Comparison of ENCODE assay signal across 2 cellular contexts in genomic region chr11:66686801-66687750, GRCh38.
TF ChIP-seq lines count a peak whose summit lies in the region.

No MANE protein-coding gene starts in this region.

TF ChIP-seq in SK-N-SH, 30 proteins besides CTCF, POLR2A, EP300 and RAD21:
- TF ChIP-seq NFIC (IDR thresholded peaks at IDR 0.05; ENCODE audit: borderline replicate concordance), result no peak
- no peak for TF ChIP-seq NRF1 (IDR thresholded peaks at IDR 0.05; ENCODE audit: low read depth, low read length)
- TF ChIP-seq MXI1 (IDR thresholded peaks at IDR 0.05; ENCODE audit: low read depth, low read length), result no peak
- no peak for TF ChIP-seq TCF12 (IDR thresholded peaks at IDR 0.05)
- TF ChIP-seq FOSL2 (IDR thresholded peaks at IDR 0.05; ENCODE audit: borderline replicate concordance, low read depth), result no peak
- TF ChIP-seq MAX (IDR thresholded peaks at IDR 0.05; ENCODE audit: low read depth), result no peak
- TF ChIP-seq FOXJ3 (CRISPR knock-in tag; IDR thresholded peaks at IDR 0.05), result no peak
- no peak for TF ChIP-seq RCOR1 (IDR thresholded peaks at IDR 0.05; ENCODE audit: low read length)
- TF ChIP-seq TEAD4 (IDR thresholded peaks at IDR 0.05; ENCODE audit: borderline replicate concordance, insufficient read depth), result no peak
- TF ChIP-seq SIN3A (IDR thresholded peaks at IDR 0.05; ENCODE audit: borderline replicate concordance, low read depth, low read length), result no peak
- TF ChIP-seq PBX3 (IDR thresholded peaks at IDR 0.05), result no peak
- TF ChIP-seq RFX5 (IDR thresholded peaks at IDR 0.05; ENCODE audit: low read length), result no peak

TF ChIP-seq in SK-N-SH treated with all-trans-retinoic acid at 6 μM for 48 hours, 23 proteins besides CTCF, POLR2A, EP300 and RAD21:
- TF ChIP-seq SNAI2 (CRISPR knock-in tag; IDR thresholded peaks at IDR 0.05), result no peak
- no peak for TF ChIP-seq ISL1 (CRISPR knock-in tag; IDR thresholded peaks at IDR 0.05)
- no peak for TF ChIP-seq ZNF565 (CRISPR knock-in tag; conservative IDR thresholded peaks at IDR 0.05; ENCODE audit: low read depth)
- no peak for TF ChIP-seq ZFP30 (CRISPR knock-in tag; IDR thresholded peaks at IDR 0.05)
- no peak for TF ChIP-seq ARNTL (CRISPR knock-in tag; IDR thresholded peaks at IDR 0.05; ENCODE audit: borderline replicate concordance, low read depth)
- no peak for TF ChIP-seq OSR1 (CRISPR knock-in tag; IDR thresholded peaks at IDR 0.05)
- no peak for TF ChIP-seq ZFP3 (CRISPR knock-in tag; IDR thresholded peaks at IDR 0.05)
- TF ChIP-seq CSDC2 (CRISPR knock-in tag; IDR thresholded peaks at IDR 0.05), result no peak
- TF ChIP-seq PPARA (CRISPR knock-in tag; IDR thresholded peaks at IDR 0.05; ENCODE audit: borderline replicate concordance), result no peak
- no peak for TF ChIP-seq TCF4 (CRISPR knock-in tag; IDR thresholded peaks at IDR 0.05; ENCODE audit: borderline replicate concordance)
- no peak for TF ChIP-seq TOX (CRISPR knock-in tag; IDR thresholded peaks at IDR 0.05; ENCODE audit: borderline replicate concordance)
- TF ChIP-seq CREB5 (CRISPR knock-in tag; IDR thresholded peaks at IDR 0.05; ENCODE audit: low read depth), result no peak
- TF ChIP-seq POU6F1 (CRISPR knock-in tag; IDR thresholded peaks at IDR 0.05; ENCODE audit: borderline replicate concordance, low read depth), result no peak
- TF ChIP-seq ZNF70 (CRISPR knock-in tag; IDR thresholded peaks at IDR 0.05), result no peak
- no peak for TF ChIP-seq CSRNP3 (CRISPR knock-in tag; IDR thresholded peaks at IDR 0.05)
- TF ChIP-seq GLIS3 (CRISPR knock-in tag; IDR thresholded peaks at IDR 0.05), result no peak
- TF ChIP-seq PATZ1 (CRISPR knock-in tag; IDR thresholded peaks at IDR 0.05; ENCODE audit: borderline replicate concordance), result no peak
- no peak for TF ChIP-seq BACH2 (CRISPR knock-in tag; IDR thresholded peaks at IDR 0.05; ENCODE audit: borderline replicate concordance)
- TF ChIP-seq ZC3H10 (CRISPR knock-in tag; IDR thresholded peaks at IDR 0.05), result no peak
- TF ChIP-seq RARB (CRISPR knock-in tag; IDR thresholded peaks at IDR 0.05), result no peak
TF ChIP-seq in SK-N-SH treated with all-trans-retinoic acid at 6 μM for 48 hours: peak in this region for 0.
